25 cellular contexts compared by ENCODE assay signal in the genomic region with DNA sequence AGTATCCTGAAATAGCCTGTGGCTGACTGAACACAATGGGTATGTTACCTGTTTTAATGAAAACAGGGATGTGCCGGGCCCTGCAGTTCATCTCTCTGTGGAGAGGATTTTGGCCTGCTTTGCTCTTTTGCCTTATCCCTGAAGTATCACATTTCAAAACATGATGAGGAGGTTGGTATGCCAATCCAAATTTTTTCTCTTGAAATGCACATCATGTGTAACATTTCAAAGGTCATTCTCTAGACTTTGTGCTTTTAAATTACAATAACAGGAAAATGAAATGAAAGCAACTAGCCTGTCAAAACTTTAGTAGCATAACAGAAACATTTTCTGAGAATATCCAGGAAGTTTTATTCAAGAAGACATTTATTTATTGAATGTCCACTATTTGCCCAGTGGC.
"Had no signal": no experiment of that assay in that cellular context is flagged by ENCODE, and none has a peak within 500 bp of the region (broad histone marks: within the 10 kb centered on the region; RNA-seq: fewer than 3 reads in every experiment).

No MANE protein-coding gene starts in this region.

- H3K36me3 Mint-ChIP-seq: activated naive CD4-positive, alpha-beta T cell treated with anti-CD3 and anti-CD28 coated beads, Interleukin-2, amount 50 U/mL, for 24 hours; activated naive CD8-positive, alpha-beta T cell treated with anti-CD3 and anti-CD28 coated beads, Interleukin-2, amount 10 ng/mL, durations not matched to agents 7 days and 5 days had no signal

- H3K4me3 Mint-ChIP-seq: activated CD4-positive, alpha-beta T cell treated with anti-CD3 and anti-CD28 coated beads, Interleukin-2, amount 10 ng/mL, durations not matched to agents 24 days and 14 days; activated CD8-positive, alpha-beta T cell treated with anti-CD3 and anti-CD28 coated beads for 36 hours; activated naive CD4-positive, alpha-beta T cell treated with anti-CD3 and anti-CD28 coated beads, Interleukin-2, amount 50 U/mL, for 24 hours; activated naive CD8-positive, alpha-beta T cell treated with anti-CD3 and anti-CD28 coated beads, Interleukin-2, amount 10 ng/mL, durations not matched to agents 7 days and 5 days; activated T-cell treated with anti-CD3 and anti-CD28 coated beads, Interleukin-2, amount 50 U/mL, for 72 hours; activated T-helper 17 cell treated with anti-CD3 and anti-CD28 coated beads, Interleukin-2, amount 50 U/mL, for 72 hours had no signal

- H3K27me3 ChIP-seq: brain microvascular endothelial cell, Peyer's patch had no signal

- H3K27ac ChIP-seq: brain microvascular endothelial cell, Peyer's patch had no signal

- H3K9me3 ChIP-seq: Peyer's patch had no signal

- H3K36me3 ChIP-seq: brain microvascular endothelial cell, Peyer's patch had no signal

- DNase-seq: activated CD4-positive, alpha-beta T cell treated with anti-CD3 and anti-CD28 coated beads, Interleukin-2, amount 10 ng/mL, durations not matched to agents 24 days and 14 days; activated CD4-positive, alpha-beta T cell treated with anti-CD3 and anti-CD28 coated beads, Interleukin-2, amount 50 U/mL, for 4 hours; activated CD8-positive, alpha-beta T cell treated with anti-CD3 and anti-CD28 coated beads for 36 hours; activated effector memory CD4-positive, alpha-beta T cell treated with anti-CD3 and anti-CD28 coated beads, Interleukin-2, amount 50 U/mL, for 16 hours; activated naive CD4-positive, alpha-beta T cell; activated naive CD8-positive, alpha-beta T cell treated with anti-CD3 and anti-CD28 coated beads, Interleukin-2, amount 10 ng/mL, durations not matched to agents 7 days and 5 days; activated T-cell treated with anti-CD3 and anti-CD28 coated beads, Interleukin-2, amount 50 U/mL, for 1 hour; activated T-cell treated with anti-CD3 and anti-CD28 coated beads, Interleukin-2, amount 50 U/mL, for 72 hours; aorta; brain microvascular endothelial cell; central memory CD4-positive, alpha-beta T cell; NCI-H1105; NCI-H1417 treated with DMSO at 0.1 percent for 48 hours; NCI-H187 treated with DMSO at 0.1 percent for 48 hours; NCI-H2081; NCI-H345; NCI-H524 treated with DMSO at 0.1 percent for 48 hours; PC-3; Peyer's patch; RPMI8226; SHP77 treated with DMSO at 0.1 percent for 48 hours; T1000 had no signal

- H3K4me1 ChIP-seq: Peyer's patch had no signal

- ATAC-seq: activated CD8-positive, alpha-beta T cell treated with anti-CD3 and anti-CD28 coated beads for 36 hours; activated T-cell treated with anti-CD3 and anti-CD28 coated beads, Interleukin-2, amount 50 U/mL, for 72 hours; activated T-helper 17 cell treated with anti-CD3 and anti-CD28 coated beads, Interleukin-2, amount 50 U/mL, for 72 hours; K562; PC-3 had no signal

- H3K27ac Mint-ChIP-seq: activated CD4-positive, alpha-beta T cell treated with anti-CD3 and anti-CD28 coated beads, Interleukin-2, amount 10 ng/mL, durations not matched to agents 24 days and 14 days; activated CD8-positive, alpha-beta T cell treated with anti-CD3 and anti-CD28 coated beads for 36 hours; activated naive CD4-positive, alpha-beta T cell treated with anti-CD3 and anti-CD28 coated beads, Interleukin-2, amount 50 U/mL, for 24 hours; activated naive CD8-positive, alpha-beta T cell treated with anti-CD3 and anti-CD28 coated beads, Interleukin-2, amount 10 ng/mL, durations not matched to agents 7 days and 5 days; activated T-cell treated with anti-CD3 and anti-CD28 coated beads, Interleukin-2, amount 50 U/mL, for 72 hours; activated T-helper 17 cell treated with anti-CD3 and anti-CD28 coated beads, Interleukin-2, amount 50 U/mL, for 72 hours had no signal

- H3K27me3 Mint-ChIP-seq: activated CD4-positive, alpha-beta T cell treated with anti-CD3 and anti-CD28 coated beads, Interleukin-2, amount 10 ng/mL, durations not matched to agents 24 days and 14 days; activated CD8-positive, alpha-beta T cell treated with anti-CD3 and anti-CD28 coated beads for 36 hours; activated T-helper 17 cell treated with anti-CD3 and anti-CD28 coated beads, Interleukin-2, amount 50 U/mL, for 72 hours had no signal

- H3K4me1 Mint-ChIP-seq: activated CD4-positive, alpha-beta T cell treated with anti-CD3 and anti-CD28 coated beads, Interleukin-2, amount 10 ng/mL, durations not matched to agents 24 days and 14 days; activated naive CD4-positive, alpha-beta T cell treated with anti-CD3 and anti-CD28 coated beads, Interleukin-2, amount 50 U/mL, for 24 hours; activated naive CD8-positive, alpha-beta T cell treated with anti-CD3 and anti-CD28 coated beads, Interleukin-2, amount 10 ng/mL, durations not matched to agents 7 days and 5 days; activated T-helper 17 cell treated with anti-CD3 and anti-CD28 coated beads, Interleukin-2, amount 50 U/mL, for 72 hours had no signal

- H3K4me3 ChIP-seq: K562, Peyer's patch had no signal
